ENCODE assay signal across 9 cellular contexts in genomic region chr18:8754995-8755955, GRCh38. TPM values are rescaled to one million over a fixed set of nuclear protein-coding genes. Genes with fewer than 3 reads are reported as not detected.
DNase-seq lines count a peak whose midpoint lies in the region; ATAC-seq, FAIRE-seq and TF ChIP-seq lines count a peak whose summit lies in the region.
"Had no signal": no experiment of that assay in that cellular context is flagged by ENCODE, and none has a peak within 500 bp of the region (broad histone marks: within the 10 kb centered on the region; RNA-seq: fewer than 3 reads in every experiment).

No MANE protein-coding gene starts in this region.

- no peaks in the 10 kb centered on the region for H3K4me1 ChIP-seq in prostate gland (replicated peaks)

- H3K36me3 ChIP-seq in prostate gland = no peaks in the 10 kb centered on the region

- no peak overlapping the region for H3K4me3 ChIP-seq in prostate gland

- H3K27me3 ChIP-seq in prostate gland (replicated peaks; ENCODE audit: insufficient read depth) = no peaks in the 10 kb centered on the region

- intact Hi-C loops in prostate gland (cut with DNase I) = no loop called here

- H3K27ac ChIP-seq in prostate gland = no peak overlapping the region

- WGBS in prostate gland = 92% methylated on average over 20 of the region's 20 CpGs

- peak; percentile 74 for FAIRE-seq in GM12891 (lab: Jason Lieb, UNC)

- no peak for DNase-seq in GM12891 (ENCODE audit: insufficient read length, low spot score)
- peak; percentile 33 for DNase-seq in HS-5 (ENCODE audit: low read depth)
- DNase-seq in activated gamma-delta T cell treated with anti-CD3 and anti-CD28 coated beads, Interleukin-2, amount 50 U/mL, for 16 hours (ENCODE audit: low read depth) = peak; percentile 24
- peak; percentile 71 for DNase-seq in renal cortical epithelial cell (ENCODE audit: low read depth)
- DNase-seq in prostate gland (ENCODE audit: low spot score) = no peak
- no peak for DNase-seq in NCI-H774 (lab: John Stamatoyannopoulos, UW)

- no peak for TF ChIP-seq POLR2A in GM12891 (IDR thresholded peaks at IDR 0.05; ENCODE audit: low read depth, low read length)
- TF ChIP-seq POLR2A in prostate gland (IDR thresholded peaks at IDR 0.05) = no peak

- ATAC-seq in HG03095 (IDR thresholded peaks at IDR 0.05; ENCODE audit: unreplicated experiment) (no peak), HG02970 (IDR thresholded peaks at IDR 0.05; ENCODE audit: low FRiP score, unreplicated experiment) (no peak)
- ATAC-seq: HCT116 had no signal

- H3K9me3 ChIP-seq in prostate gland = no peaks in the 10 kb centered on the region

- no peak for TF ChIP-seq CTCF in prostate gland (IDR thresholded peaks at IDR 0.05)

TF ChIP-seq in GM12891, 5 proteins besides CTCF, POLR2A, EP300 and RAD21:
- TF ChIP-seq PAX5 (IDR thresholded peaks at IDR 0.05; ENCODE audit: insufficient read depth, low read length, severe bottlenecking) = no peak
- TF ChIP-seq TAF1 (IDR thresholded peaks at IDR 0.05; ENCODE audit: low read depth, low read length) = no peak
- TF ChIP-seq SPI1 (IDR thresholded peaks at IDR 0.05; ENCODE audit: low read depth, low read length) = no peak
- no peak for TF ChIP-seq POU2F2 (IDR thresholded peaks at IDR 0.05; ENCODE audit: low read depth, low read length)
- TF ChIP-seq POLR2AphosphoS5 (IDR thresholded peaks at IDR 0.05; ENCODE audit: low read depth, low read length) = no peak

RNA-seq across cellular contexts. Expression of gene MTCL1, which starts 49.9 kb away (rescaled TPM):
- polyA plus RNA-seq in GM12891 (2012; ENCODE audit: low read depth, missing spikeins) = 0.21 TPM
- total RNA-seq in renal cortical epithelial cell = 35.6 and 107 TPM in 2 replicates
- total RNA-seq in prostate gland = 10 to 100 TPM; 11.2 to 73.1 TPM

Comparison
In these comparisons a context has a peak if more than half of its experiments do, and no peak if none do; other contexts are left out.
1. DNase-seq: peak in HS-5 (single experiment), activated gamma-delta T cell treated with anti-CD3 and anti-CD28 coated beads, Interleukin-2, amount 50 U/mL, for 16 hours (single experiment) and renal cortical epithelial cell (single experiment); none in GM12891 (single experiment), prostate gland (single experiment) and NCI-H774 (single experiment).